In the genomic region with DNA sequence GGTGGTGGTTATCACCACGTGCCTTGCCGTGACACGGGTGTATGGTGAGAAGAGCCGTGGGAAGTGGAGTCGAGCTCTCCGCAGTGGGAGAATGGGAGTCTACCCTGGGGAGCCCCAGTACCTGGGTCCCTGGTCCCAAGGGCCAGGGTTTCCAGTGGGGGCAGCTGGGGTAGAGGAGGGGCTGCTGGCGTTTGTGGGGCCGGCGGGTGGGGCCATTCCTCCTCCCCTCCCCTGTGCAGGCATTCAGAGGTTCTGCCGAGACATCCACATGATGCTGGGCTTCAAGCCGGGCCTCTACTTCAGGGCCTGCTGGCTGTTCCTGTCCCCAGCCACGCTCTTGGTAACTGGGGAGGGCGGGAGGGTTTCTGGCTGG, we compare ENCODE assay signal across 1 cellular context.
TF ChIP-seq lines count a peak whose summit lies in the region.

No MANE protein-coding gene starts in this region.

TF ChIP-seq in K562, 482 proteins besides CTCF, POLR2A, EP300 and RAD21:
- TF ChIP-seq ZNF41 (CRISPR knock-in tag; conservative IDR thresholded peaks at IDR 0.05): no peak
- TF ChIP-seq, protein P1, sequence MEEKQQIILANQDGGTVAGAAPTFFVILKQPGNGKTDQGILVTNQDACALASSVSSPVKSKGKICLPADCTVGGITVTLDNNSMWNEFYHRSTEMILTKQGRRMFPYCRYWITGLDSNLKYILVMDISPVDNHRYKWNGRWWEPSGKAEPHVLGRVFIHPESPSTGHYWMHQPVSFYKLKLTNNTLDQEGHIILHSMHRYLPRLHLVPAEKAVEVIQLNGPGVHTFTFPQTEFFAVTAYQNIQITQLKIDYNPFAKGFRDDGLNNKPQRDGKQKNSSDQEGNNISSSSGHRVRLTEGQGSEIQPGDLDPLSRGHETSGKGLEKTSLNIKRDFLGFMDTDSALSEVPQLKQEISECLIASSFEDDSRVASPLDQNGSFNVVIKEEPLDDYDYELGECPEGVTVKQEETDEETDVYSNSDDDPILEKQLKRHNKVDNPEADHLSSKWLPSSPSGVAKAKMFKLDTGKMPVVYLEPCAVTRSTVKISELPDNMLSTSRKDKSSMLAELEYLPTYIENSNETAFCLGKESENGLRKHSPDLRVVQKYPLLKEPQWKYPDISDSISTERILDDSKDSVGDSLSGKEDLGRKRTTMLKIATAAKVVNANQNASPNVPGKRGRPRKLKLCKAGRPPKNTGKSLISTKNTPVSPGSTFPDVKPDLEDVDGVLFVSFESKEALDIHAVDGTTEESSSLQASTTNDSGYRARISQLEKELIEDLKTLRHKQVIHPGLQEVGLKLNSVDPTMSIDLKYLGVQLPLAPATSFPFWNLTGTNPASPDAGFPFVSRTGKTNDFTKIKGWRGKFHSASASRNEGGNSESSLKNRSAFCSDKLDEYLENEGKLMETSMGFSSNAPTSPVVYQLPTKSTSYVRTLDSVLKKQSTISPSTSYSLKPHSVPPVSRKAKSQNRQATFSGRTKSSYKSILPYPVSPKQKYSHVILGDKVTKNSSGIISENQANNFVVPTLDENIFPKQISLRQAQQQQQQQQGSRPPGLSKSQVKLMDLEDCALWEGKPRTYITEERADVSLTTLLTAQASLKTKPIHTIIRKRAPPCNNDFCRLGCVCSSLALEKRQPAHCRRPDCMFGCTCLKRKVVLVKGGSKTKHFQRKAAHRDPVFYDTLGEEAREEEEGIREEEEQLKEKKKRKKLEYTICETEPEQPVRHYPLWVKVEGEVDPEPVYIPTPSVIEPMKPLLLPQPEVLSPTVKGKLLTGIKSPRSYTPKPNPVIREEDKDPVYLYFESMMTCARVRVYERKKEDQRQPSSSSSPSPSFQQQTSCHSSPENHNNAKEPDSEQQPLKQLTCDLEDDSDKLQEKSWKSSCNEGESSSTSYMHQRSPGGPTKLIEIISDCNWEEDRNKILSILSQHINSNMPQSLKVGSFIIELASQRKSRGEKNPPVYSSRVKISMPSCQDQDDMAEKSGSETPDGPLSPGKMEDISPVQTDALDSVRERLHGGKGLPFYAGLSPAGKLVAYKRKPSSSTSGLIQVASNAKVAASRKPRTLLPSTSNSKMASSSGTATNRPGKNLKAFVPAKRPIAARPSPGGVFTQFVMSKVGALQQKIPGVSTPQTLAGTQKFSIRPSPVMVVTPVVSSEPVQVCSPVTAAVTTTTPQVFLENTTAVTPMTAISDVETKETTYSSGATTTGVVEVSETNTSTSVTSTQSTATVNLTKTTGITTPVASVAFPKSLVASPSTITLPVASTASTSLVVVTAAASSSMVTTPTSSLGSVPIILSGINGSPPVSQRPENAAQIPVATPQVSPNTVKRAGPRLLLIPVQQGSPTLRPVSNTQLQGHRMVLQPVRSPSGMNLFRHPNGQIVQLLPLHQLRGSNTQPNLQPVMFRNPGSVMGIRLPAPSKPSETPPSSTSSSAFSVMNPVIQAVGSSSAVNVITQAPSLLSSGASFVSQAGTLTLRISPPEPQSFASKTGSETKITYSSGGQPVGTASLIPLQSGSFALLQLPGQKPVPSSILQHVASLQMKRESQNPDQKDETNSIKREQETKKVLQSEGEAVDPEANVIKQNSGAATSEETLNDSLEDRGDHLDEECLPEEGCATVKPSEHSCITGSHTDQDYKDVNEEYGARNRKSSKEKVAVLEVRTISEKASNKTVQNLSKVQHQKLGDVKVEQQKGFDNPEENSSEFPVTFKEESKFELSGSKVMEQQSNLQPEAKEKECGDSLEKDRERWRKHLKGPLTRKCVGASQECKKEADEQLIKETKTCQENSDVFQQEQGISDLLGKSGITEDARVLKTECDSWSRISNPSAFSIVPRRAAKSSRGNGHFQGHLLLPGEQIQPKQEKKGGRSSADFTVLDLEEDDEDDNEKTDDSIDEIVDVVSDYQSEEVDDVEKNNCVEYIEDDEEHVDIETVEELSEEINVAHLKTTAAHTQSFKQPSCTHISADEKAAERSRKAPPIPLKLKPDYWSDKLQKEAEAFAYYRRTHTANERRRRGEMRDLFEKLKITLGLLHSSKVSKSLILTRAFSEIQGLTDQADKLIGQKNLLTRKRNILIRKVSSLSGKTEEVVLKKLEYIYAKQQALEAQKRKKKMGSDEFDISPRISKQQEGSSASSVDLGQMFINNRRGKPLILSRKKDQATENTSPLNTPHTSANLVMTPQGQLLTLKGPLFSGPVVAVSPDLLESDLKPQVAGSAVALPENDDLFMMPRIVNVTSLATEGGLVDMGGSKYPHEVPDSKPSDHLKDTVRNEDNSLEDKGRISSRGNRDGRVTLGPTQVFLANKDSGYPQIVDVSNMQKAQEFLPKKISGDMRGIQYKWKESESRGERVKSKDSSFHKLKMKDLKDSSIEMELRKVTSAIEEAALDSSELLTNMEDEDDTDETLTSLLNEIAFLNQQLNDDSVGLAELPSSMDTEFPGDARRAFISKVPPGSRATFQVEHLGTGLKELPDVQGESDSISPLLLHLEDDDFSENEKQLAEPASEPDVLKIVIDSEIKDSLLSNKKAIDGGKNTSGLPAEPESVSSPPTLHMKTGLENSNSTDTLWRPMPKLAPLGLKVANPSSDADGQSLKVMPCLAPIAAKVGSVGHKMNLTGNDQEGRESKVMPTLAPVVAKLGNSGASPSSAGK (IDR thresholded peaks at IDR 0.05): peak; percentile 42
TF ChIP-seq in K562: peak in this region for 1.
